ENCODE assay signal across 15 cellular contexts in genomic region chr2:4047961-4048891, GRCh38.
DNase-seq lines count a peak whose midpoint lies in the region; ATAC-seq, FAIRE-seq and TF ChIP-seq lines count a peak whose summit lies in the region.
"Had no signal": no experiment of that assay in that cellular context is flagged by ENCODE, and none has a peak within 500 bp of the region (broad histone marks: within the 10 kb centered on the region; RNA-seq: fewer than 3 reads in every experiment).

No MANE protein-coding gene starts in this region.

- peaks cover 13% of the 10 kb centered on the region for H3K9me3 Mint-ChIP-seq in astrocyte (ENCODE audit: unreplicated experiment)

- no peak overlapping the region for H3K4me3 ChIP-seq in Karpas-422 (ENCODE audit: low read length)
- no peak overlapping the region for H3K4me3 ChIP-seq in astrocyte (ENCODE audit: insufficient read depth, low read depth, low read length)
- H3K4me3 ChIP-seq in prostate gland: no peak overlapping the region
- H3K4me3 ChIP-seq: neural progenitor cell, tibial nerve had no signal

- no peak overlapping the region for H3K27ac Mint-ChIP-seq in astrocyte (ENCODE audit: unreplicated experiment)
- H3K27ac Mint-ChIP-seq: neural progenitor cell had no signal

- H3K4me3 Mint-ChIP-seq in astrocyte (ENCODE audit: unreplicated experiment): no peak overlapping the region
- H3K4me3 Mint-ChIP-seq: neural progenitor cell had no signal

- H3K36me3 ChIP-seq in Karpas-422 (ENCODE audit: insufficient read depth, low read length) (no peaks in the 10 kb centered on the region), astrocyte (ENCODE audit: insufficient read depth, low read length) (no peaks in the 10 kb centered on the region), prostate gland (no peaks in the 10 kb centered on the region)
- H3K36me3 ChIP-seq: neural progenitor cell, tibial nerve had no signal

- H3K4me1 ChIP-seq in Karpas-422 (ENCODE audit: low read length) (no peaks in the 10 kb centered on the region), astrocyte (ENCODE audit: insufficient read depth, low read length) (peaks cover 3% of the 10 kb centered on the region), prostate gland (replicated peaks) (no peaks in the 10 kb centered on the region)
- H3K4me1 ChIP-seq: neural progenitor cell, tibial nerve had no signal

- no peak for ATAC-seq in HG02678 (IDR thresholded peaks at IDR 0.05; ENCODE audit: unreplicated experiment)

- no peak for TF ChIP-seq CTCF in astrocyte (IDR thresholded peaks at IDR 0.05; ENCODE audit: insufficient read depth, low read depth, low read length)
- no peak for TF ChIP-seq CTCF in prostate gland (IDR thresholded peaks at IDR 0.05)

- intact Hi-C loops in prostate gland (cut with DNase I): no loop called here

- peak; percentile 6 for DNase-seq in activated CD4-positive, alpha-beta T cell treated with anti-CD3 and anti-CD28 coated beads for 48 hours
- no peak for DNase-seq in activated CD4-positive, alpha-beta T cell treated with anti-CD3 and anti-CD28 coated beads for 4 hours
- DNase-seq in Karpas-422 (peak; percentile 40), astrocyte (ENCODE audit: low read depth) (no peak), prostate gland (ENCODE audit: low spot score) (no peak), glomerular visceral epithelial cell (ENCODE audit: extremely low spot score) (no peak)
- peak; percentile 10 to 13 for DNase-seq in stimulated activated CD8-positive, alpha-beta memory T cell treated with anti-CD3 and anti-CD28 coated beads, Interleukin-15, amount 100 ng/mL, for 48 hours (ENCODE audit: low read depth in 2 of 2)
- DNase-seq: GF-D8; MM.1S; NCI-H748 treated with DMSO at 0.1 percent for 48 hours; stimulated activated CD4-positive, alpha-beta T cell treated with anti-CD3 and anti-CD28 coated beads, Interleukin-4, amount 100 ng/mL, for 1 hour had no signal

- H3K9ac ChIP-seq in Karpas-422 (ENCODE audit: low read length) (no peak overlapping the region), astrocyte (ENCODE audit: low read length) (no peak overlapping the region)
- H3K9ac ChIP-seq: neural progenitor cell had no signal

- H3K27me3 ChIP-seq in Karpas-422 (ENCODE audit: low read length) (no peaks in the 10 kb centered on the region), astrocyte (ENCODE audit: insufficient read depth, low read length) (no peaks in the 10 kb centered on the region), prostate gland (replicated peaks; ENCODE audit: insufficient read depth) (no peaks in the 10 kb centered on the region)
- H3K27me3 ChIP-seq: neural progenitor cell, tibial nerve had no signal

- H3K9me2 ChIP-seq in Karpas-422 (replicated peaks; ENCODE audit: insufficient read depth, low read length): no peaks in the 10 kb centered on the region

- H2AFZ ChIP-seq in Karpas-422 (ENCODE audit: low read length): no peak overlapping the region
- H2AFZ ChIP-seq in astrocyte (ENCODE audit: low read depth, low read length): no peak overlapping the region
- H2AFZ ChIP-seq: neural progenitor cell had no signal

- peaks cover 3% of the 10 kb centered on the region for H3K4me1 Mint-ChIP-seq in astrocyte (ENCODE audit: low read depth, unreplicated experiment)
- H3K4me1 Mint-ChIP-seq: neural progenitor cell had no signal

- TF ChIP-seq POLR2A in prostate gland (IDR thresholded peaks at IDR 0.05): no peak

- H4K20me1 ChIP-seq in Karpas-422 (ENCODE audit: insufficient read depth, low read depth, low read length) (no peaks in the 10 kb centered on the region), astrocyte (ENCODE audit: insufficient read depth, low read length) (no peaks in the 10 kb centered on the region)

- H3K9me3 ChIP-seq in Karpas-422 (ENCODE audit: low read length) (no peaks in the 10 kb centered on the region), astrocyte (ENCODE audit: insufficient read depth, low read depth, low read length) (no peaks in the 10 kb centered on the region), prostate gland (no peaks in the 10 kb centered on the region)

- H3K27ac ChIP-seq in Karpas-422 (ENCODE audit: low read length) (no peak overlapping the region), astrocyte (ENCODE audit: low read depth, low read length) (no peak overlapping the region), prostate gland (no peak overlapping the region)
- H3K27ac ChIP-seq: neural progenitor cell, tibial nerve had no signal

- H3K79me2 ChIP-seq in Karpas-422 (ENCODE audit: low read length) (no peaks in the 10 kb centered on the region), astrocyte (ENCODE audit: insufficient read depth, low read length) (no peaks in the 10 kb centered on the region)

- 89% methylated on average over 9 of the region's 9 CpGs for WGBS in prostate gland

- no peaks in the 10 kb centered on the region for H3K36me3 Mint-ChIP-seq in astrocyte (ENCODE audit: low read depth, unreplicated experiment)

- no peak for FAIRE-seq in astrocyte (lab: Jason Lieb, UNC)
- FAIRE-seq: keratinocyte had no signal

- no peak overlapping the region for H3K4me2 ChIP-seq in Karpas-422 (ENCODE audit: low read depth, low read length, poor library complexity, severe bottlenecking)
- peak overlapping the region; percentile 15 for H3K4me2 ChIP-seq in astrocyte (ENCODE audit: low read length)
- H3K4me2 ChIP-seq: neural progenitor cell had no signal

- H3K27me3 Mint-ChIP-seq in astrocyte (ENCODE audit: low read depth, unreplicated experiment): no peaks in the 10 kb centered on the region

Comparison
In these comparisons a context has a peak if more than half of its experiments do, and no peak if none do; other contexts are left out.
1. DNase-seq: peak in activated CD4-positive, alpha-beta T cell treated with anti-CD3 and anti-CD28 coated beads for 48 hours (single experiment), Karpas-422 (single experiment) and stimulated activated CD8-positive, alpha-beta memory T cell treated with anti-CD3 and anti-CD28 coated beads, Interleukin-15, amount 100 ng/mL, for 48 hours (2 of 2); none in activated CD4-positive, alpha-beta T cell treated with anti-CD3 and anti-CD28 coated beads for 4 hours (0 of 2), astrocyte (single experiment), prostate gland (single experiment) and glomerular visceral epithelial cell (single experiment).